11 cellular contexts compared by ENCODE assay signal in the genomic region with DNA sequence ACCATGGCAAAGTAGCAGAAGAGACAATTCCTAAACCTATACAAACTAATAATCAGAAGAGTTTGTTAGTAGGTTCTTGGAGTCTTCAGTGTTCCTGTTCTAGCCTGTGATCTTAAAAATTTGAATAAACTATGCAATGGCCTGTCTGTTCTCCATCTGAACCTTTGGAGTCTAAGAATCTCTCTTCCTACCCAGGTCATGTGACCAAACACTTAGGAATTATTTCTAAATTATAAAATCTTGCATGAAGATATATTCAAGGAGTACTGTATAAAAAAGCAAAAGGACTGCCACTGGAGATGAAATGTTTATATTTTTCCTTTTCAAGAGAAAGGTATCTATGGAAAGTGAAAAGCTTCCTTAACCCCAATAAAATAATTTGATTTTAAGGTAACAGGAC. TPM values are rescaled to one million over a fixed set of nuclear protein-coding genes. Genes with fewer than 3 reads are reported as not detected.
DNase-seq lines count a peak whose midpoint lies in the region; ATAC-seq lines count a peak whose summit lies in the region.
"Had no signal": no experiment of that assay in that cellular context is flagged by ENCODE, and none has a peak within 500 bp of the region (broad histone marks: within the 10 kb centered on the region; RNA-seq: fewer than 3 reads in every experiment).

No MANE protein-coding gene starts in this region.

- no peaks in the 10 kb centered on the region for H3K27me3 ChIP-seq in GM23248 (replicated peaks; ENCODE audit: insufficient read depth)
- H3K27me3 ChIP-seq: Peyer's patch had no signal

- H3K36me3 Mint-ChIP-seq in T-helper 17 cell (ENCODE audit: low read depth) = peaks cover 3% of the 10 kb centered on the region

- no peak for ATAC-seq in T-helper 17 cell

- no peaks in the 10 kb centered on the region for H4K20me1 ChIP-seq in GM23248 (ENCODE audit: insufficient read depth)

- H3K4me3 ChIP-seq in GM23248 = peak overlapping the region; percentile 83; the same call in 1 of the 2 replicates

- H3K9me2 ChIP-seq in GM23248 (ENCODE audit: insufficient read depth) = no peaks in the 10 kb centered on the region

- peak overlapping the region; percentile 87 for H2AFZ ChIP-seq in GM23248

- no peaks in the 10 kb centered on the region for H3F3A ChIP-seq in GM23248 (ENCODE audit: insufficient read depth)

- no peak overlapping the region for H3K9ac ChIP-seq in GM23248

- peak overlapping the region; percentile 61 for H3K4me3 Mint-ChIP-seq in T-helper 17 cell

- H3K4me2 ChIP-seq in GM23248 (ENCODE audit: unreplicated experiment) = peak overlapping the region; percentile 95

- in situ Hi-C loops in GM23248 (cut with MboI) = no loop called here

- H3K27ac ChIP-seq in GM23248 = no peak overlapping the region
- H3K27ac ChIP-seq: Peyer's patch had no signal

- no peaks in the 10 kb centered on the region for H3K9me3 ChIP-seq in GM23248 (ENCODE audit: low read depth)
- no peaks in the 10 kb centered on the region for H3K9me3 ChIP-seq in T-helper 17 cell (ENCODE audit: control insufficient read depth, low read length, poor library complexity, severe bottlenecking)
- H3K9me3 ChIP-seq: Peyer's patch had no signal

- DNase-seq in AG08396 (ENCODE audit: low spot score) (peak; percentile 16), GM23248 (no peak), T-helper 17 cell (no peak), fibroblast of peridontal ligament (ENCODE audit: extremely low read depth) (peak; percentile 22), NCI-H2196 (lab: John Stamatoyannopoulos, UW; ENCODE audit: unreplicated experiment) (no peak), SHP77 treated with DMSO at 0.1 percent for 48 hours (lab: John Stamatoyannopoulos, UW) (no peak), GM19240 (ENCODE audit: insufficient read length, low spot score) (no peak), GDM1 (lab: John Stamatoyannopoulos, UW) (no peak)
- DNase-seq: activated CD4-positive, alpha-beta T cell treated with anti-CD3 and anti-CD28 coated beads, Interleukin-2, amount 50 U/mL, for 1 hour; NCI-H187; Peyer's patch had no signal

- peak overlapping the region; percentile 72 for H3K27ac Mint-ChIP-seq in T-helper 17 cell

- H3K4me1 ChIP-seq in GM23248 (ENCODE audit: insufficient read depth) = 0 out of 2 replicates have a peak, but pooled peaks cover 4% of the 10 kb centered on the region

- H3K36me3 ChIP-seq in GM23248 (ENCODE audit: low read depth) = no peaks in the 10 kb centered on the region
- H3K36me3 ChIP-seq: Peyer's patch had no signal

- peaks cover 27% of the 10 kb centered on the region for H3K4me1 Mint-ChIP-seq in T-helper 17 cell

- H3K27me3 Mint-ChIP-seq in T-helper 17 cell = peaks cover 34% of the 10 kb centered on the region

- H3K79me2 ChIP-seq in GM23248 (ENCODE audit: insufficient read depth) = peaks cover 67% of the 10 kb centered on the region

RNA-seq across cellular contexts. Expression of a gene that starts 2.4 kb away (rescaled TPM):
- 9.5 and 12.2 TPM in 2 replicates for total RNA-seq in GM23248 (2014; rRNA removed; shearing (Covaris generic))
- 19.5 and 22.5 TPM in 2 replicates for polyA plus RNA-seq in GM23248 (2016; fragmentation: Nextera tagmentation; extraction: Ambion mirVana)
- total RNA-seq in T-helper 17 cell = 1 to 10 TPM; 1.3 to 1.8 TPM

Comparison
In these comparisons a context has a peak if more than half of its experiments do, and no peak if none do; other contexts are left out.
1. DNase-seq: peak in AG08396 (single experiment) and fibroblast of peridontal ligament (single experiment); none in GM23248 (single experiment), T-helper 17 cell (0 of 3), NCI-H2196 (single experiment), SHP77 treated with DMSO at 0.1 percent for 48 hours (single experiment), GM19240 (single experiment) and GDM1 (single experiment).